9 cellular contexts compared by ENCODE assay signal in the genomic region with DNA sequence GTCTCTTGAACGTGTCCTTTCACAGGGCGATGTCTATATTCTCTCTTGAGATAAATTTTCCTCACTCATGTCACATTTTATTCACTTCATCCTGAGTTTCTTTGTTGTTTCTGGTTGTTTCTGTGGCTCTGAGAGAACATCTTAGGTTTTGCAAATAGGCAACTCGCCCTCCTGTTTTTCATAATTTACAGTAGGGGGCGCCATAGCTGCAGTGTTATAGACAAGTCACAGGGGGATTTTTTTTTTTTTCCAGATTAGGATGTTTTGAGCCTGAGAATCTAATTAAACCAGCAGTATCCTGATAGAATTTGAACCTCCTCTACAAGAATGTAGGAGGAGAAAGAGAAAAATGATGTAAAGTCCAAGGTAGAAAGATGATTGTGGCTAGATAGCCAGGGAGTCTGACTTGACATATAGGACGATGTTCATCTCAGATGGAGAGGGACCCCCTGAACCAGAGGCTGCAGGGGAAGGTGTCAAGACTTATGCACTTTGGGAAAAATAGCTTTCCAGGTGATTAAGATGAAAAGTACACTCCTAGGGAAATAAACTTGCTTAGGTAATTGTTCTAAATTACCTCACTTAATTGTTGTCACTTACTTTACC.
DNase-seq lines count a peak whose midpoint lies in the region; ATAC-seq and TF ChIP-seq lines count a peak whose summit lies in the region.
"Had no signal": no experiment of that assay in that cellular context is flagged by ENCODE, and none has a peak within 500 bp of the region (broad histone marks: within the 10 kb centered on the region; RNA-seq: fewer than 3 reads in every experiment).

No MANE protein-coding gene starts in this region.

- H3K9me2 ChIP-seq in DOHH2 (replicated peaks; ENCODE audit: control insufficient read depth, low read length): no peaks in the 10 kb centered on the region

- H3K4me1 Mint-ChIP-seq in stimulated activated naive CD8-positive, alpha-beta T cell treated with anti-CD3 and anti-CD28 coated beads, Interleukin-15, amount 100 ng/mL, for 72 hours: no peaks in the 10 kb centered on the region

- no peaks in the 10 kb centered on the region for H3K9me3 ChIP-seq in DOHH2 (ENCODE audit: control insufficient read depth, insufficient read depth, low read length)
- H3K9me3 ChIP-seq in WERI-Rb-1 (ENCODE audit: severe bottlenecking): no peaks in the 10 kb centered on the region
- no peaks in the 10 kb centered on the region for H3K9me3 ChIP-seq in liver (ENCODE audit: control insufficient read depth in 4 of 4, low read length in 3 of 4)

- H3K79me2 ChIP-seq in DOHH2 (ENCODE audit: control insufficient read depth, low read length): no peaks in the 10 kb centered on the region

- peaks cover 0 to 5% of the 10 kb centered on the region in 2 donors for H3K9me3 Mint-ChIP-seq in stimulated activated naive CD8-positive, alpha-beta T cell treated with anti-CD3 and anti-CD28 coated beads, Interleukin-15, amount 100 ng/mL, for 72 hours

- peaks cover 11% of the 10 kb centered on the region for H3K27me3 Mint-ChIP-seq in stimulated activated naive CD8-positive, alpha-beta T cell treated with anti-CD3 and anti-CD28 coated beads, Interleukin-15, amount 100 ng/mL, for 72 hours

- peak; percentile 70 for TF ChIP-seq CTCF in DOHH2 (IDR thresholded peaks at IDR 0.05; ENCODE audit: low read depth, low read length, poor library complexity, severe bottlenecking)
- peak; percentile 55 for TF ChIP-seq CTCF in WERI-Rb-1 (IDR thresholded peaks at IDR 0.05; ENCODE audit: low read depth, low read length)
- TF ChIP-seq CTCF in liver (IDR thresholded peaks at IDR 0.05; ENCODE audit: low read depth, low read length, missing input control): peak; percentile 23

- H3K27ac ChIP-seq in DOHH2 (ENCODE audit: low read depth, low read length) (no peak overlapping the region), WERI-Rb-1 (no peak overlapping the region), liver (ENCODE audit: low read depth in 1 of 2, low read length in 2 of 2) (no peak overlapping the region)

- 34% methylated on average over 5 of the region's 5 CpGs for WGBS in liver

- no peaks in the 10 kb centered on the region for H4K20me1 ChIP-seq in DOHH2 (ENCODE audit: control insufficient read depth, insufficient read depth, low read depth, low read length)

- H3K4me1 ChIP-seq in DOHH2 (ENCODE audit: control insufficient read depth, low read length): no peaks in the 10 kb centered on the region
- H3K4me1 ChIP-seq in liver (ENCODE audit: control insufficient read depth in 4 of 4, insufficient read depth in 4 of 4, low read length in 3 of 4): no peaks in the 10 kb centered on the region

- H3F3A ChIP-seq in DOHH2 (ENCODE audit: control insufficient read depth, insufficient read depth): no peaks in the 10 kb centered on the region

- no peaks in the 10 kb centered on the region for H3K36me3 ChIP-seq in DOHH2 (ENCODE audit: control insufficient read depth, low read length)
- no peaks in the 10 kb centered on the region for H3K36me3 ChIP-seq in WERI-Rb-1
- no peaks in the 10 kb centered on the region for H3K36me3 ChIP-seq in liver (ENCODE audit: control insufficient read depth in 4 of 4, insufficient read depth in 3 of 4, low read depth in 1 of 4, low read length in 3 of 4)

- no peak overlapping the region for H3K4me3 ChIP-seq in DOHH2 (ENCODE audit: low read length)
- H3K4me3 ChIP-seq in Jurkat, Clone E6-1 (ENCODE audit: low read length): no peak overlapping the region
- H3K4me3 ChIP-seq in WERI-Rb-1 (ENCODE audit: low read depth, low read length): no peak overlapping the region
- no peak overlapping the region for H3K4me3 ChIP-seq in liver (ENCODE audit: low read depth in 1 of 3, low read length in 3 of 3)

- peak; percentile 22 for DNase-seq in Jurkat, Clone E6-1 (ENCODE audit: low read depth, low spot score)
- no peak for DNase-seq in WERI-Rb-1
- DNase-seq in stimulated activated CD4-positive, alpha-beta T cell treated with anti-CD3 and anti-CD28 coated beads, Interleukin-15, amount 100 ng/mL, for 24 hours: no peak
- DNase-seq in stimulated activated naive CD8-positive, alpha-beta T cell treated with anti-CD3 and anti-CD28 coated beads, Interleukin-15, amount 100 ng/mL, for 72 hours: no peak
- no peak for DNase-seq in stimulated activated CD4-positive, alpha-beta T cell treated with anti-CD3 and anti-CD28 coated beads, Interleukin-4, amount 100 ng/mL, for 1 hour
- DNase-seq in COLO829 (ENCODE audit: low spot score): no peak
- DNase-seq: activated T-cell treated with anti-CD3 and anti-CD28 coated beads, Interleukin-2, amount 50 U/mL, for 1 hour had no signal

- H3K27me3 ChIP-seq in DOHH2 (ENCODE audit: control insufficient read depth, low read length) (no peaks in the 10 kb centered on the region), WERI-Rb-1 (ENCODE audit: insufficient read depth, low read depth, severe bottlenecking) (no peaks in the 10 kb centered on the region), liver (ENCODE audit: control insufficient read depth in 4 of 4, insufficient read depth in 4 of 4, low read length in 3 of 4) (peaks cover 0 to 2% (median 0%) of the 10 kb centered on the region in 4 donors)

- H3K9ac ChIP-seq in liver (ENCODE audit: low read depth in 1 of 2, low read length in 2 of 2): no peak overlapping the region

- peak in 1 of 2 donors; percentile 31 for TF ChIP-seq RAD21 in liver (IDR thresholded peaks at IDR 0.05)

- no peak for ATAC-seq in stimulated activated naive CD8-positive, alpha-beta T cell treated with anti-CD3 and anti-CD28 coated beads, Interleukin-15, amount 100 ng/mL, for 72 hours

- no peak overlapping the region for H3K4me3 Mint-ChIP-seq in stimulated activated naive CD8-positive, alpha-beta T cell treated with anti-CD3 and anti-CD28 coated beads, Interleukin-15, amount 100 ng/mL, for 72 hours

- no peak overlapping the region for H3K4me2 ChIP-seq in DOHH2 (ENCODE audit: low read length)

- no peak overlapping the region for H3K27ac Mint-ChIP-seq in stimulated activated naive CD8-positive, alpha-beta T cell treated with anti-CD3 and anti-CD28 coated beads, Interleukin-15, amount 100 ng/mL, for 72 hours

TF ChIP-seq in liver, 16 proteins besides CTCF, POLR2A, EP300 and RAD21:
- TF ChIP-seq NR2F2 (IDR thresholded peaks at IDR 0.05) (no peak), FOXA2 (IDR thresholded peaks at IDR 0.05) (no peak), GABPA (IDR thresholded peaks at IDR 0.05 in 1 of 2, conservative IDR thresholded peaks at IDR 0.05 in 1 of 2) (no peak), HNF4A (conservative IDR thresholded peaks at IDR 0.05) (no peak), JUND (IDR thresholded peaks at IDR 0.05) (no peak), FOXA1 (IDR thresholded peaks at IDR 0.05) (no peak)
- TF ChIP-seq, protein P1, sequence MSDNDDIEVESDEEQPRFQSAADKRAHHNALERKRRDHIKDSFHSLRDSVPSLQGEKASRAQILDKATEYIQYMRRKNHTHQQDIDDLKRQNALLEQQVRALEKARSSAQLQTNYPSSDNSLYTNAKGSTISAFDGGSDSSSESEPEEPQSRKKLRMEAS (IDR thresholded peaks at IDR 0.05): no peak
- TF ChIP-seq, protein P2, sequence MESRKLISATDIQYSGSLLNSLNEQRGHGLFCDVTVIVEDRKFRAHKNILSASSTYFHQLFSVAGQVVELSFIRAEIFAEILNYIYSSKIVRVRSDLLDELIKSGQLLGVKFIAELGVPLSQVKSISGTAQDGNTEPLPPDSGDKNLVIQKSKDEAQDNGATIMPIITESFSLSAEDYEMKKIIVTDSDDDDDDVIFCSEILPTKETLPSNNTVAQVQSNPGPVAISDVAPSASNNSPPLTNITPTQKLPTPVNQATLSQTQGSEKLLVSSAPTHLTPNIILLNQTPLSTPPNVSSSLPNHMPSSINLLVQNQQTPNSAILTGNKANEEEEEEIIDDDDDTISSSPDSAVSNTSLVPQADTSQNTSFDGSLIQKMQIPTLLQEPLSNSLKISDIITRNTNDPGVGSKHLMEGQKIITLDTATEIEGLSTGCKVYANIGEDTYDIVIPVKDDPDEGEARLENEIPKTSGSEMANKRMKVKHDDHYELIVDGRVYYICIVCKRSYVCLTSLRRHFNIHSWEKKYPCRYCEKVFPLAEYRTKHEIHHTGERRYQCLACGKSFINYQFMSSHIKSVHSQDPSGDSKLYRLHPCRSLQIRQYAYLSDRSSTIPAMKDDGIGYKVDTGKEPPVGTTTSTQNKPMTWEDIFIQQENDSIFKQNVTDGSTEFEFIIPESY (IDR thresholded peaks at IDR 0.05): no peak
- TF ChIP-seq, protein P3, sequence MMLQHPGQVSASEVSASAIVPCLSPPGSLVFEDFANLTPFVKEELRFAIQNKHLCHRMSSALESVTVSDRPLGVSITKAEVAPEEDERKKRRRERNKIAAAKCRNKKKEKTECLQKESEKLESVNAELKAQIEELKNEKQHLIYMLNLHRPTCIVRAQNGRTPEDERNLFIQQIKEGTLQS (IDR thresholded peaks at IDR 0.05): no peak
